17 cellular contexts compared by ENCODE assay signal in genomic region chr10:119248681-119249080, GRCh38.
"Had no signal": no experiment of that assay in that cellular context is flagged by ENCODE, and none has a peak within 500 bp of the region (broad histone marks: within the 10 kb centered on the region; RNA-seq: fewer than 3 reads in every experiment).

No MANE protein-coding gene starts in this region.

- H3K27me3 ChIP-seq: body of pancreas, foreskin keratinocyte, heart left ventricle, left lung, spleen had no signal

- ATAC-seq: activated T-cell treated with anti-CD3 and anti-CD28 coated beads, Interleukin-2, amount 50 U/mL, for 4 hours; body of pancreas; foreskin keratinocyte; heart left ventricle; left lung; mucosa of descending colon; naive thymus-derived CD8-positive, alpha-beta T cell; stimulated activated naive B cell treated with anti-CD40 and anti-IgM and Interleukin-4, amounts not matched to agents 10 μg/mL and 1 μg/mL and 100 μg/mL, for 72 hours had no signal

- H3K9me3 ChIP-seq: body of pancreas, heart left ventricle, left lung, mucosa of descending colon, spleen had no signal

- H3K27ac Mint-ChIP-seq: activated naive CD4-positive, alpha-beta T cell treated with anti-CD3 and anti-CD28 coated beads for 36 hours; stimulated activated naive B cell treated with anti-CD40 and anti-IgM and Interleukin-4, amounts not matched to agents 10 μg/mL and 1 μg/mL and 100 μg/mL, for 72 hours had no signal

- H3K36me3 ChIP-seq: heart left ventricle, left lung had no signal

- H3K9me3 Mint-ChIP-seq: activated naive CD4-positive, alpha-beta T cell treated with anti-CD3 and anti-CD28 coated beads for 36 hours; activated T-cell treated with anti-CD3 and anti-CD28 coated beads, Interleukin-2, amount 50 U/mL, for 4 hours; naive thymus-derived CD8-positive, alpha-beta T cell; stimulated activated naive B cell treated with anti-CD40 and anti-IgM and Interleukin-4, amounts not matched to agents 10 μg/mL and 1 μg/mL and 100 μg/mL, for 72 hours had no signal

- DNase-seq: activated CD4-positive, alpha-beta T cell treated with anti-CD3 and anti-CD28 coated beads, Interleukin-2, amount 50 U/mL, for 1 hour; activated CD4-positive, CD25-positive, alpha-beta regulatory T cell treated with anti-CD3 and anti-CD28 coated beads, Interleukin-2, amount 50 U/mL, for 72 hours; activated CD8-positive, alpha-beta memory T cell treated with anti-CD3 and anti-CD28 coated beads, Interleukin-2, amount 50 U/mL, for 4 hours; activated naive CD4-positive, alpha-beta T cell treated with anti-CD3 and anti-CD28 coated beads for 36 hours; activated T-cell treated with anti-CD3 and anti-CD28 coated beads, Interleukin-2, amount 50 U/mL, for 4 hours; body of pancreas; dermis blood vessel endothelial cell; effector memory CD4-positive, alpha-beta T cell; foreskin keratinocyte; heart left ventricle; left lung; mucosa of descending colon; naive thymus-derived CD8-positive, alpha-beta T cell; spleen; stimulated activated naive B cell treated with anti-CD40 and anti-IgM and Interleukin-4, amounts not matched to agents 10 μg/mL and 1 μg/mL and 100 μg/mL, for 72 hours; substantia nigra had no signal

- FAIRE-seq: endothelial cell of umbilical vein had no signal

- H3K36me3 Mint-ChIP-seq: stimulated activated naive B cell treated with anti-CD40 and anti-IgM and Interleukin-4, amounts not matched to agents 10 μg/mL and 1 μg/mL and 100 μg/mL, for 72 hours had no signal

- H3K27me3 Mint-ChIP-seq: naive thymus-derived CD8-positive, alpha-beta T cell; stimulated activated naive B cell treated with anti-CD40 and anti-IgM and Interleukin-4, amounts not matched to agents 10 μg/mL and 1 μg/mL and 100 μg/mL, for 72 hours had no signal

- H3K27ac ChIP-seq: body of pancreas, foreskin keratinocyte, spleen had no signal

- H3K4me3 ChIP-seq: body of pancreas, heart left ventricle, left lung, mucosa of descending colon, spleen had no signal

- H3K4me3 Mint-ChIP-seq: activated naive CD4-positive, alpha-beta T cell treated with anti-CD3 and anti-CD28 coated beads for 36 hours; activated T-cell treated with anti-CD3 and anti-CD28 coated beads, Interleukin-2, amount 50 U/mL, for 4 hours; naive thymus-derived CD8-positive, alpha-beta T cell; stimulated activated naive B cell treated with anti-CD40 and anti-IgM and Interleukin-4, amounts not matched to agents 10 μg/mL and 1 μg/mL and 100 μg/mL, for 72 hours had no signal
